8 cellular contexts compared by ENCODE assay signal in the genomic region with DNA sequence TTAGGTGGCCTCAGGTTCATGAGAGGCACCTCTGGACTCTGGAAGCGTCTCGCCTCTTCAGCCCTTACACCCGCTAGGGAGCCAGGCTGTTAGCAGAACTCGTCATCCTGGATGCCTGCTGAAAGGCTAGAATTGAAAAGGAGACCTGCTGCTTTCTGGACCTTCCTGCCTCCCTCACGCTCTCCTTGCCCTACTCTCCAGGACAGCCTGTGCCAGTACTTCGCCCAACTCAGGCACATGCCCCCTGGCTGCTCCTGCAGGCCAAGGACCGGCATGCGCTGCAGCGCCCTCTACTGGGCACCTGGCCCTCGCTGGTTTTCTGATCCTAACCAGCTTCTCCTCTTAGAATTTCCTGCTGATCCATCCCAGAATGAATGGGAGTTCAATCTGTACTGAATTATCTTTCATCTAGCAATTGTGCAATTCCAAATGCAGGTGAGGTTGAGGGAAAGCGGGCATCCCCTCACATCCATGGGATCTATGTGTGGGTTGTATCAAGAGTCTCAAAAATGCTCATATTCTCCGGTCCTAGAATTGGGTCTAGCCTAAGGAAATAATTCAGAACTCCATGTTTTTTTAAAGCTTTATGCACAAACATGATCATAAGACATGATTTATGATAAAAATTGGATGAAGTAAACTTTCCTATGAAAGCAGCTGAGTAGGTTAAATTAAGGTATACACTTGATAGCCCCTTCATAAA.
DNase-seq lines count a peak whose midpoint lies in the region; ATAC-seq, FAIRE-seq and TF ChIP-seq lines count a peak whose summit lies in the region.

No MANE protein-coding gene starts in this region.

- H3K56ac ChIP-seq in H1 (replicated peaks; ENCODE audit: insufficient read length, low read depth, low read length), result no peak overlapping the region

- H2AK5ac ChIP-seq in H1 (ENCODE audit: low read depth, low read length), result no peak overlapping the region

- WGBS in H1 (ENCODE audit: extremely low coverage in 1 of 2, insufficient coverage in 1 of 2, insufficient read length in 1 of 2, insufficient replicate concordance in 2 of 2, low coverage in 1 of 2, low lambda C conversion rate in 2 of 2, missing lambda C conversion rate in 1 of 2), 2 experiments, result 46% methylated on average over 10 of the region's 12 CpGs; no CpG with 5 or more reads in 1 of the 2 experiments

- peak; percentile 88 for DNase-seq in AG08396 (ENCODE audit: low spot score)
- peak; percentile 72 for DNase-seq in GM19240 (ENCODE audit: insufficient read length, low spot score)
- DNase-seq in NT2/D1 (ENCODE audit: low read depth, low spot score), result peak; percentile 68
- peak; percentile 31 to 80 (median 66) for DNase-seq in activated CD8-positive, alpha-beta memory T cell treated with anti-CD3 and anti-CD28 coated beads for 48 hours (ENCODE audit: low read depth in 2 of 3, low spot score in 2 of 3)
- peak in 1 of 2 experiments; percentile 99 for DNase-seq in H1 (ENCODE audit: low read depth in 1 of 2, low spot score in 2 of 2)
- DNase-seq in naive thymus-derived CD4-positive, alpha-beta T cell, result peak; percentile 45 to 78 (median 66)
- DNase-seq in stimulated activated naive B cell treated with anti-CD40 and anti-IgM and Interleukin-4, amounts not matched to agents 10 μg/mL and 1 μg/mL and 100 μg/mL, for 72 hours, result peak; percentile 51

- POLR2A ChIA-PET in H1 (lab: Charles Lee; ENCODE audit: partially characterized antibody), result interaction anchor here (0.8 to 1.4 kb wide), 2 partner anchors 9 to 10 kb away, joined by 3 to 4 read pairs; no protein-coding TSS in a partner anchor
- POLR2A ChIA-PET in naive thymus-derived CD4-positive, alpha-beta T cell (lab: Charles Lee), result interaction anchor here (0.6 kb wide), 2 partner anchors 78 to 1664 kb away, joined by 3 read pairs; a partner anchor contains a TSS

- peak overlapping the region in 1 of 10 donors; percentile 23 for H3K4me3 Mint-ChIP-seq in naive thymus-derived CD4-positive, alpha-beta T cell
- no peak overlapping the region for H3K4me3 Mint-ChIP-seq in stimulated activated naive B cell treated with anti-CD40 and anti-IgM and Interleukin-4, amounts not matched to agents 10 μg/mL and 1 μg/mL and 100 μg/mL, for 72 hours

- H3K23me2 ChIP-seq in H1 (ENCODE audit: low read depth, low read length), result no peaks in the 10 kb centered on the region; the same call in 1 of the 2 replicates

- peaks cover 0 to 5% (median 2%) of the 10 kb centered on the region in 7 donors for H3K4me1 Mint-ChIP-seq in naive thymus-derived CD4-positive, alpha-beta T cell
- peaks cover 3 to 6% of the 10 kb centered on the region in 2 donors for H3K4me1 Mint-ChIP-seq in stimulated activated naive B cell treated with anti-CD40 and anti-IgM and Interleukin-4, amounts not matched to agents 10 μg/mL and 1 μg/mL and 100 μg/mL, for 72 hours

- H3K4me2 ChIP-seq in H1 (ENCODE audit: insufficient read depth in 1 of 2, low read depth in 2 of 2, low read length in 2 of 2), result no peak overlapping the region

- no peak overlapping the region for H3K23ac ChIP-seq in H1 (ENCODE audit: insufficient read length)

- no peaks in the 10 kb centered on the region for H3K27me3 Mint-ChIP-seq in naive thymus-derived CD4-positive, alpha-beta T cell
- H3K27me3 Mint-ChIP-seq in stimulated activated naive B cell treated with anti-CD40 and anti-IgM and Interleukin-4, amounts not matched to agents 10 μg/mL and 1 μg/mL and 100 μg/mL, for 72 hours, result no peaks in the 10 kb centered on the region

- no peak overlapping the region for H2BK120ac ChIP-seq in H1 (replicated peaks; ENCODE audit: low read depth, low read length)

- TF ChIP-seq CTCF in H1 (IDR thresholded peaks at IDR 0.05; ENCODE audit: control extremely low read depth in 1 of 3, insufficient read depth in 1 of 3, low read depth in 1 of 3, low read length in 3 of 3), result peak; percentile 99

- H3K4me1 ChIP-seq in NT2/D1 (ENCODE audit: insufficient read depth, insufficient read length) (no peaks in the 10 kb centered on the region), H1 (replicated peaks in 1 of 4; ENCODE audit: control insufficient read depth in 3 of 4, insufficient read depth in 4 of 4, low read length in 3 of 4) (no peaks in the 10 kb centered on the region)
- H3K4me1 ChIP-seq in naive thymus-derived CD4-positive, alpha-beta T cell (ENCODE audit: control insufficient read depth in 2 of 2, insufficient read depth in 2 of 2, low read length in 2 of 2), result no peaks in the 10 kb centered on the region

- H3K27ac ChIP-seq in H1 (ENCODE audit: low read depth, low read length), result no peak overlapping the region
- no peak overlapping the region for H3K27ac ChIP-seq in naive thymus-derived CD4-positive, alpha-beta T cell (ENCODE audit: low read depth, low read length)

- H3K9me3 Mint-ChIP-seq in naive thymus-derived CD4-positive, alpha-beta T cell, result no peaks in the 10 kb centered on the region
- no peaks in the 10 kb centered on the region for H3K9me3 Mint-ChIP-seq in stimulated activated naive B cell treated with anti-CD40 and anti-IgM and Interleukin-4, amounts not matched to agents 10 μg/mL and 1 μg/mL and 100 μg/mL, for 72 hours

- peaks cover 4 to 13% (median 4%) of the 10 kb centered on the region in 5 donors for H3K36me3 Mint-ChIP-seq in naive thymus-derived CD4-positive, alpha-beta T cell
- H3K36me3 Mint-ChIP-seq in stimulated activated naive B cell treated with anti-CD40 and anti-IgM and Interleukin-4, amounts not matched to agents 10 μg/mL and 1 μg/mL and 100 μg/mL, for 72 hours, result peaks cover 24 to 50% of the 10 kb centered on the region in 2 donors

- no peak overlapping the region for H2BK15ac ChIP-seq in H1 (ENCODE audit: low read length)

- H4K20me1 ChIP-seq in H1 (replicated peaks in 1 of 2; ENCODE audit: control insufficient read depth in 1 of 2, insufficient read depth in 2 of 2, low read length in 2 of 2), result peaks cover 0 to 2% of the 10 kb centered on the region in 2 experiments

- no peak for FAIRE-seq in H1 (lab: Jason Lieb, UNC)

- H2BK12ac ChIP-seq in H1 (ENCODE audit: low read depth, low read length), result no peak overlapping the region

- CTCF ChIA-PET in H1 (lab: Charles Lee; ENCODE audit: partially characterized antibody), result interaction anchor here (0.7 to 5.1 kb wide), 34 partner anchors 9 to 526 kb away, joined by 3 to 36 read pairs (median 4); a partner anchor contains a TSS
- CTCF ChIA-PET in naive thymus-derived CD4-positive, alpha-beta T cell (lab: Charles Lee), result interaction anchor here (0.8 to 1.7 kb wide), 7 partner anchors 9 to 110 kb away, joined by 3 to 10 read pairs (median 4); no protein-coding TSS in a partner anchor

- intact Hi-C loops in naive thymus-derived CD4-positive, alpha-beta T cell (cut with micrococcal nuclease), result loop anchor here in 1 of 2 donors (5.0 kb wide), 1 partner anchor 159 kb away; no protein-coding TSS in a partner anchor

- no peak overlapping the region for H4K91ac ChIP-seq in H1 (replicated peaks; ENCODE audit: insufficient read length, low read length)

- H3K14ac ChIP-seq in H1 (ENCODE audit: insufficient read length), result no peak overlapping the region

- no peak overlapping the region for H3K4ac ChIP-seq in H1 (replicated peaks; ENCODE audit: insufficient read length, low read depth, low read length)

- H3K36me3 ChIP-seq in NT2/D1 (ENCODE audit: insufficient read depth, insufficient read length, low read length), result peaks cover 65% of the 10 kb centered on the region
- H3K36me3 ChIP-seq in H1 (ENCODE audit: control insufficient read depth in 2 of 4, insufficient read depth in 4 of 4, low read length in 3 of 4), result peaks cover 0 to 9% (median 5%) of the 10 kb centered on the region in 4 experiments; a peak in 4 of 8 replicates
- H3K36me3 ChIP-seq in naive thymus-derived CD4-positive, alpha-beta T cell (ENCODE audit: control insufficient read depth in 2 of 3, insufficient read depth in 3 of 3, low read length in 3 of 3), result peaks cover 3 to 51% (median 10%) of the 10 kb centered on the region in 3 experiments

- no peak overlapping the region for H3K4me3 ChIP-seq in NT2/D1 (ENCODE audit: insufficient read length, low read depth)
- H3K4me3 ChIP-seq in H1 (ENCODE audit: extremely low read depth in 1 of 4, insufficient read depth in 2 of 4, low read depth in 3 of 4, low read length in 4 of 4), result no peak overlapping the region
- H3K4me3 ChIP-seq in naive thymus-derived CD4-positive, alpha-beta T cell (ENCODE audit: low read length), result no peak overlapping the region

- H3K27me3 ChIP-seq in NT2/D1 (ENCODE audit: insufficient read depth, insufficient read length) (no peaks in the 10 kb centered on the region), H1 (replicated peaks in 1 of 4; ENCODE audit: control insufficient read depth in 3 of 4, extremely low read depth in 1 of 4, insufficient read depth in 3 of 4, low read length in 3 of 4) (no peaks in the 10 kb centered on the region)
- H3K27me3 ChIP-seq in naive thymus-derived CD4-positive, alpha-beta T cell (ENCODE audit: control insufficient read depth in 2 of 2, insufficient read depth in 2 of 2, low read length in 2 of 2), result no peaks in the 10 kb centered on the region

- peak; percentile 64 to 75 for TF ChIP-seq RAD21 in H1 (IDR thresholded peaks at IDR 0.05 in 1 of 2, conservative IDR thresholded peaks at IDR 0.05 in 1 of 2; ENCODE audit: low read depth in 2 of 2, low read length in 2 of 2)

- peak overlapping the region in 6 of 9 donors; percentile 4 to 80 (median 24) for H3K27ac Mint-ChIP-seq in naive thymus-derived CD4-positive, alpha-beta T cell
- H3K27ac Mint-ChIP-seq in stimulated activated naive B cell treated with anti-CD40 and anti-IgM and Interleukin-4, amounts not matched to agents 10 μg/mL and 1 μg/mL and 100 μg/mL, for 72 hours, result peak overlapping the region; percentile 15

- H2BK20ac ChIP-seq in H1 (ENCODE audit: low read length), result no peak overlapping the region

- no peak for TF ChIP-seq POLR2A in H1 (IDR thresholded peaks at IDR 0.05; ENCODE audit: control extremely low read depth in 1 of 2, low read depth in 2 of 2, low read length in 2 of 2)

- no peak overlapping the region for H3K9ac ChIP-seq in NT2/D1 (ENCODE audit: insufficient read length, low read depth)
- H3K9ac ChIP-seq in H1 (replicated peaks in 1 of 4; ENCODE audit: extremely low read depth in 1 of 4, low read depth in 3 of 4, low read length in 3 of 4), result no peak overlapping the region

- no peaks in the 10 kb centered on the region; the same call in 1 of the 2 replicates for H3K79me1 ChIP-seq in H1 (ENCODE audit: low read depth, low read length)

- no peak overlapping the region for H4K5ac ChIP-seq in H1 (ENCODE audit: insufficient read length, low read depth, low read length)

- H3K9me3 ChIP-seq in NT2/D1 (ENCODE audit: insufficient read depth, low read length) (peaks cover 9% of the 10 kb centered on the region; the same call in 1 of the 2 replicates), H1 (ENCODE audit: insufficient read depth in 2 of 2, low read depth in 1 of 2, low read length in 1 of 2) (no peaks in the 10 kb centered on the region)
- no peaks in the 10 kb centered on the region for H3K9me3 ChIP-seq in naive thymus-derived CD4-positive, alpha-beta T cell (ENCODE audit: control insufficient read depth in 2 of 3, low read length in 3 of 3)

- ATAC-seq in naive thymus-derived CD4-positive, alpha-beta T cell, result peak; percentile 88
- ATAC-seq in stimulated activated naive B cell treated with anti-CD40 and anti-IgM and Interleukin-4, amounts not matched to agents 10 μg/mL and 1 μg/mL and 100 μg/mL, for 72 hours (replicated peaks), result peak; percentile 69 to 72
- no peak for ATAC-seq in HG03439 (IDR thresholded peaks at IDR 0.05; ENCODE audit: unreplicated experiment)

- H3K79me2 ChIP-seq in H1 (ENCODE audit: control insufficient read depth in 1 of 2, insufficient read depth in 2 of 2, low read length in 2 of 2), result no peaks in the 10 kb centered on the region

- H4K8ac ChIP-seq in H1 (ENCODE audit: extremely low read depth, insufficient read depth, low read length), result no peak overlapping the region

- no peak overlapping the region for H2BK5ac ChIP-seq in H1 (ENCODE audit: low read depth, low read length)

- TF ChIP-seq EP300 in H1 (IDR thresholded peaks at IDR 0.05; ENCODE audit: borderline replicate concordance in 1 of 2, low read depth in 2 of 2, low read length in 2 of 2), result no peak

- no peak overlapping the region for H3K18ac ChIP-seq in H1 (ENCODE audit: extremely low read depth, low read length)

- H2AFZ ChIP-seq in H1 (ENCODE audit: low read length), result no peak overlapping the region
